Comparison of ENCODE assay signal across 14 cellular contexts in genomic region chr3:23644741-23645140, GRCh38.
"Had no signal": no experiment of that assay in that cellular context is flagged by ENCODE, and none has a peak within 500 bp of the region (broad histone marks: within the 10 kb centered on the region; RNA-seq: fewer than 3 reads in every experiment).

No MANE protein-coding gene starts in this region.

- H3K9me3 ChIP-seq: breast epithelium, esophagus squamous epithelium, heart left ventricle, thyroid gland, vagina had no signal

- H3K4me3 Mint-ChIP-seq: activated CD4-positive, alpha-beta T cell treated with anti-CD3 and anti-CD28 coated beads for 36 hours; activated CD8-positive, alpha-beta T cell treated with anti-CD3 and anti-CD28 coated beads for 36 hours; activated naive CD8-positive, alpha-beta T cell treated with anti-CD3 and anti-CD28 coated beads, Interleukin-2, amount 10 ng/mL, durations not matched to agents 7 days and 5 days had no signal

- H3K4me2 ChIP-seq: smooth muscle cell had no signal

- H3K4me1 ChIP-seq: breast epithelium, thyroid gland, vagina had no signal

- ATAC-seq: activated CD4-positive, alpha-beta T cell treated with anti-CD3 and anti-CD28 coated beads for 36 hours; activated CD8-positive, alpha-beta T cell treated with anti-CD3 and anti-CD28 coated beads for 36 hours; heart left ventricle had no signal

- H3K27ac ChIP-seq: breast epithelium, dorsolateral prefrontal cortex, heart left ventricle, thyroid gland, vagina had no signal

- H3K36me3 Mint-ChIP-seq: activated naive CD8-positive, alpha-beta T cell treated with anti-CD3 and anti-CD28 coated beads, Interleukin-2, amount 10 ng/mL, durations not matched to agents 7 days and 5 days had no signal

- H3K36me3 ChIP-seq: breast epithelium, esophagus squamous epithelium, heart left ventricle, thyroid gland, vagina had no signal

- H3K9me3 Mint-ChIP-seq: activated CD8-positive, alpha-beta T cell treated with anti-CD3 and anti-CD28 coated beads for 36 hours; activated naive CD8-positive, alpha-beta T cell treated with anti-CD3 and anti-CD28 coated beads, Interleukin-2, amount 10 ng/mL, durations not matched to agents 7 days and 5 days had no signal

- H3K27ac Mint-ChIP-seq: activated CD4-positive, alpha-beta T cell treated with anti-CD3 and anti-CD28 coated beads for 36 hours; activated CD8-positive, alpha-beta T cell treated with anti-CD3 and anti-CD28 coated beads for 36 hours; activated naive CD8-positive, alpha-beta T cell treated with anti-CD3 and anti-CD28 coated beads, Interleukin-2, amount 10 ng/mL, durations not matched to agents 7 days and 5 days had no signal

- H3K27me3 ChIP-seq: breast epithelium, dorsolateral prefrontal cortex, esophagus squamous epithelium, heart left ventricle, thyroid gland, vagina had no signal

- DNase-seq: activated CD4-positive, alpha-beta T cell treated with anti-CD3 and anti-CD28 coated beads for 36 hours; activated CD8-positive, alpha-beta memory T cell treated with anti-CD3 and anti-CD28 coated beads, Interleukin-2, amount 50 U/mL, for 48 hours; activated CD8-positive, alpha-beta T cell treated with anti-CD3 and anti-CD28 coated beads for 36 hours; activated naive CD8-positive, alpha-beta T cell treated with anti-CD3 and anti-CD28 coated beads, Interleukin-2, amount 10 ng/mL, durations not matched to agents 7 days and 5 days; aorta; dorsolateral prefrontal cortex; esophagus squamous epithelium; foreskin fibroblast; heart left ventricle; kidney; thyroid gland had no signal

- H3K4me1 Mint-ChIP-seq: activated CD4-positive, alpha-beta T cell treated with anti-CD3 and anti-CD28 coated beads for 36 hours had no signal

- H3K4me3 ChIP-seq: breast epithelium, dorsolateral prefrontal cortex, esophagus squamous epithelium, heart left ventricle, smooth muscle cell, thyroid gland, vagina had no signal

- H3K27me3 Mint-ChIP-seq: activated CD8-positive, alpha-beta T cell treated with anti-CD3 and anti-CD28 coated beads for 36 hours had no signal
